ENCODE assay signal across 2 cellular contexts in the genomic region with DNA sequence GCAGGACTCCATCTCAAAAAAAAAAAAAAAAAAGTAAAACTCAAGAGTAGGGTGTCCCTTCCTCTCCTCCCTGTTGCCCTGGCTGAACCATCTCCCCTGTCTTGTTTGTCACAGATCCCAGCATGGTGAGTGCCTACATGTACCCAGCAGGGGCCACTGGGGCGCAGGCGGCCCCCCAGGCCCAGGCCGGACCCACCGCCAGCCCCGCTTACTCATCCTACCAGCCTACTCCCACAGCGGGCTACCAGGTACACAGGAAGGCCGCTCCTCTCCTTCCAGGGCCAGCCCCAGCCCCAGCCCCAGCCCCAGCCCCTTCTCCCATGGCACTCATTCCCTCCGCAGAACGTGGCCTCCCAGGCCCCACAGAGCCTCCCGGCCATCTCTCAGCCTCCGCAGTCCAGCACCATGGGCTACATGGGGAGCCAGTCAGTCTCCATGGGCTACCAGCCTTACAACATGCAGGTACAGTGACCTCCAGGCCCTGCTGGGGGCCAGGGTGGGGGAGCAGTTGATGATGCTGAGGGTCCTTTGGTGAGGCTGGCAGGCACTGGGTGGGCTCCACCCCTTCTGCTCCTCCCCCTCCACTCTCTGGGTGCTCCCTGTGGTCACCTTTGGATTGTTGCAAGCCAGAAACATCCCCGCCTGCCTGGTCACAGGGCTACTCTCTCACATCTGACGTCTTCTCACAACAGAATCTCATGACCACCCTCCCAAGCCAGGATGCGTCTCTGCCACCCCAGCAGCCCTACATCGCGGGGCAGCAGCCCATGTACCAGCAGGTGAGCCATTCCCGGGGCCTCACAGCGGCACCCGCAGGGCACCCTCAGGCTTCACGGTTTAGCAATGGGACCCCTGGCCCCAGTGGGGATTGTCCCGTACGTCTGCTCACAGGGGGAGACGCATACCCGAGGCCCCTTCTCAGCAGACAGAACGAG.
TF ChIP-seq lines count a peak whose summit lies in the region.

No MANE protein-coding gene starts in this region.

TF ChIP-seq in A549, 52 proteins besides CTCF, POLR2A, EP300 and RAD21:
- no peak for TF ChIP-seq RNF2 (IDR thresholded peaks at IDR 0.05; ENCODE audit: borderline replicate concordance, low read depth)
- TF ChIP-seq FOSB (CRISPR knock-in tag; IDR thresholded peaks at IDR 0.05), result no peak
- no peak for TF ChIP-seq ZSCAN20 (CRISPR knock-in tag; IDR thresholded peaks at IDR 0.05)
- TF ChIP-seq KDM5A (IDR thresholded peaks at IDR 0.05), result no peak
- TF ChIP-seq KDM1A (IDR thresholded peaks at IDR 0.05; ENCODE audit: low read depth), result no peak
- TF ChIP-seq CEBPB (IDR thresholded peaks at IDR 0.05), result no peak
- no peak for TF ChIP-seq ZC3H11A (IDR thresholded peaks at IDR 0.05)
- TF ChIP-seq CHD4 (IDR thresholded peaks at IDR 0.05; ENCODE audit: borderline replicate concordance), result no peak
- TF ChIP-seq PHF8 (IDR thresholded peaks at IDR 0.05; ENCODE audit: borderline replicate concordance, low read depth), result no peak
- TF ChIP-seq RFX5 (IDR thresholded peaks at IDR 0.05), result no peak
- TF ChIP-seq RARB (CRISPR knock-in tag; IDR thresholded peaks at IDR 0.05), result no peak
- TF ChIP-seq HEYL (CRISPR knock-in tag; IDR thresholded peaks at IDR 0.05), result no peak
- no peak for TF ChIP-seq ZNF302 (CRISPR knock-in tag; IDR thresholded peaks at IDR 0.05)
- no peak for TF ChIP-seq ZFP36 (IDR thresholded peaks at IDR 0.05; ENCODE audit: borderline replicate concordance, partially characterized antibody)
TF ChIP-seq in A549: peak in this region for 0.

TF ChIP-seq in H1, 55 proteins besides CTCF, POLR2A, EP300 and RAD21:
- TF ChIP-seq HDAC6 (IDR thresholded peaks at IDR 0.05; ENCODE audit: low read depth, low read length), result no peak
- no peak for TF ChIP-seq RXRA (IDR thresholded peaks at IDR 0.05; ENCODE audit: insufficient read depth, low read depth, low read length)
- TF ChIP-seq JUND (IDR thresholded peaks at IDR 0.05; ENCODE audit: low read length), result no peak
TF ChIP-seq in H1: peak in this region for 0.
